Comparison of ENCODE assay signal across 14 cellular contexts in genomic region chr14:61433169-61433568, GRCh38.
DNase-seq lines count a peak whose midpoint lies in the region; ATAC-seq and TF ChIP-seq lines count a peak whose summit lies in the region.
"Had no signal": no experiment of that assay in that cellular context is flagged by ENCODE, and none has a peak within 500 bp of the region (broad histone marks: within the 10 kb centered on the region; RNA-seq: fewer than 3 reads in every experiment).

No MANE protein-coding gene starts in this region.

- in situ Hi-C loops in brain microvascular endothelial cell (cut with HindIII; ENCODE audit: low pct_ligation_motif_present, low sequenced_read_pairs): no loop called here

- H3K27me3 Mint-ChIP-seq in CD8-positive, alpha-beta memory T cell: peaks cover 0 to 2% of the 10 kb centered on the region in 2 donors
- no peaks in the 10 kb centered on the region for H3K27me3 Mint-ChIP-seq in natural killer cell (ENCODE audit: low read depth in 2 of 2)

- H3K36me3 ChIP-seq in SK-N-SH (replicated peaks in 1 of 2; ENCODE audit: control insufficient read depth in 1 of 2, insufficient read depth in 2 of 2, low read length in 1 of 2) (no peaks in the 10 kb centered on the region), brain microvascular endothelial cell (replicated peaks) (no peaks in the 10 kb centered on the region), OCI-LY7 (ENCODE audit: insufficient read depth, low read length) (no peaks in the 10 kb centered on the region)
- peaks cover 6% of the 10 kb centered on the region for H3K36me3 ChIP-seq in CD8-positive, alpha-beta memory T cell (ENCODE audit: insufficient read depth, low read length)
- H3K36me3 ChIP-seq: Peyer's patch had no signal

- H4K20me1 ChIP-seq in SK-N-SH (ENCODE audit: insufficient read depth) (no peaks in the 10 kb centered on the region), OCI-LY7 (ENCODE audit: insufficient read depth, low read length) (no peaks in the 10 kb centered on the region)

- CTCF ChIA-PET in SK-N-SH (lab: Yijun Ruan, JAX): interaction anchor here (0.7 to 1.3 kb wide), 3 partner anchors 57 to 404 kb away, joined by 3 to 4 read pairs (median 3); no protein-coding TSS in a partner anchor
- CTCF ChIA-PET in CD8-positive, alpha-beta memory T cell (lab: Charles Lee): interaction anchor here (1.1 to 2.8 kb wide), 5 partner anchors 12 to 111 kb away, joined by 3 to 8 read pairs (median 6); partner anchors contain the start of gene PRKCH
- CTCF ChIA-PET in OCI-LY7 (lab: Charles Lee; ENCODE audit: unreplicated experiment): no interaction called here

- H3K27me3 ChIP-seq in SK-N-SH (ENCODE audit: insufficient read depth): no peaks in the 10 kb centered on the region
- no peaks in the 10 kb centered on the region for H3K27me3 ChIP-seq in CD8-positive, alpha-beta memory T cell (ENCODE audit: insufficient read depth, low read length, poor library complexity, severe bottlenecking)
- H3K27me3 ChIP-seq in brain microvascular endothelial cell (replicated peaks): no peaks in the 10 kb centered on the region
- H3K27me3 ChIP-seq: Peyer's patch had no signal

- H3K9me3 Mint-ChIP-seq in CD8-positive, alpha-beta memory T cell: peaks cover 0 to 6% (median 0%) of the 10 kb centered on the region in 5 donors
- H3K9me3 Mint-ChIP-seq in natural killer cell: no peaks in the 10 kb centered on the region

- H3K27ac Mint-ChIP-seq in CD8-positive, alpha-beta memory T cell: peak overlapping the region; percentile 17 to 96 (median 87)
- H3K27ac Mint-ChIP-seq in natural killer cell: no peak overlapping the region

- H2AFZ ChIP-seq in SK-N-SH (ENCODE audit: low read depth): peak overlapping the region; percentile 45; the same call in 1 of the 2 replicates
- no peak overlapping the region for H2AFZ ChIP-seq in OCI-LY7 (ENCODE audit: low read length)

- no peak overlapping the region for H3K4me3 ChIP-seq in SK-N-SH (ENCODE audit: low read depth in 2 of 2, low read length in 1 of 2)
- no peak overlapping the region for H3K4me3 ChIP-seq in CD8-positive, alpha-beta memory T cell (ENCODE audit: low read length)
- H3K4me3 ChIP-seq in brain microvascular endothelial cell (ENCODE audit: low read depth, low read length): no peak overlapping the region
- no peak overlapping the region for H3K4me3 ChIP-seq in OCI-LY7 (ENCODE audit: low read depth, low read length, poor library complexity, severe bottlenecking)
- H3K4me3 ChIP-seq: GM12878, Peyer's patch had no signal

- no peaks in the 10 kb centered on the region for H3K9me3 ChIP-seq in SK-N-SH
- H3K9me3 ChIP-seq in CD8-positive, alpha-beta memory T cell (ENCODE audit: low read length): no peaks in the 10 kb centered on the region
- no peaks in the 10 kb centered on the region for H3K9me3 ChIP-seq in OCI-LY7 (ENCODE audit: low read length)
- H3K9me3 ChIP-seq: Peyer's patch had no signal

- no peaks in the 10 kb centered on the region for H3F3A ChIP-seq in SK-N-SH (replicated peaks; ENCODE audit: insufficient read depth)

- DNase-seq in SK-N-SH (no peak), brain microvascular endothelial cell (no peak), natural killer cell (no peak), medulla oblongata (ENCODE audit: extremely low spot score) (no peak), SHP77 (lab: John Stamatoyannopoulos, UW) (no peak), OCI-LY7 (ENCODE audit: low spot score) (no peak)
- DNase-seq in CD8-positive, alpha-beta memory T cell: no peak
- DNase-seq: DMS79, NCI-H1105 treated with DMSO at 0.1 percent for 48 hours, Peyer's patch, trophoblast cell had no signal

- peaks cover 0 to 50% (median 12%) of the 10 kb centered on the region in 3 donors for H3K36me3 Mint-ChIP-seq in CD8-positive, alpha-beta memory T cell
- H3K36me3 Mint-ChIP-seq in natural killer cell: peaks cover 9% of the 10 kb centered on the region

- POLR2A ChIA-PET in SK-N-SH (lab: Yijun Ruan, JAX): no interaction called here
- POLR2A ChIA-PET in CD8-positive, alpha-beta memory T cell (lab: Charles Lee): interaction anchor here (0.6 to 1.3 kb wide), 7 partner anchors 8 to 310 kb away, joined by 3 to 8 read pairs (median 5); partner anchors contain the start of gene PRKCH
- POLR2A ChIA-PET in OCI-LY7 (lab: Charles Lee): interaction anchor here (0.5 to 0.9 kb wide), 5 partner anchors 34 to 1162 kb away, joined by 3 to 7 read pairs (median 4); no protein-coding TSS in a partner anchor

- TF ChIP-seq CTCF in SK-N-SH (IDR thresholded peaks at IDR 0.05) (no peak), brain microvascular endothelial cell (IDR thresholded peaks at IDR 0.05; ENCODE audit: low read depth, low read length, missing control alignments) (no peak), natural killer cell (IDR thresholded peaks at IDR 0.05) (no peak), OCI-LY7 (conservative IDR thresholded peaks at IDR 0.05; ENCODE audit: low read length) (no peak)

- no peaks in the 10 kb centered on the region for H3K9me2 ChIP-seq in SK-N-SH
- H3K9me2 ChIP-seq in OCI-LY7 (ENCODE audit: insufficient read depth, low read length): no peaks in the 10 kb centered on the region

- H3K4me1 ChIP-seq in SK-N-SH (ENCODE audit: control insufficient read depth in 1 of 2, insufficient read depth in 2 of 2, low read depth in 1 of 2, low read length in 1 of 2) (peaks cover 0 to 12% of the 10 kb centered on the region in 2 experiments; a peak in 1 of 4 replicates), OCI-LY7 (ENCODE audit: insufficient read depth, low read length, poor library complexity, severe bottlenecking) (no peaks in the 10 kb centered on the region)
- H3K4me1 ChIP-seq in CD8-positive, alpha-beta memory T cell (ENCODE audit: insufficient read depth, low read length): peaks cover 91% of the 10 kb centered on the region

- peak overlapping the region; percentile 29 to 71 (median 65) for H3K4me3 Mint-ChIP-seq in CD8-positive, alpha-beta memory T cell
- peak overlapping the region; percentile 79 for H3K4me3 Mint-ChIP-seq in natural killer cell

- no peak for TF ChIP-seq RAD21 in SK-N-SH (IDR thresholded peaks at IDR 0.05; ENCODE audit: low read length)

- BruUV-seq in OCI-LY7 (replicated peaks; lab: Mats Ljungman, UMichigan): no TSS peak

- WGBS in SK-N-SH (ENCODE audit: low lambda C conversion rate): 81% methylated on average over 1 of the region's 1 CpG

- no peak overlapping the region for H3K4me2 ChIP-seq in SK-N-SH
- no peak overlapping the region for H3K4me2 ChIP-seq in OCI-LY7 (ENCODE audit: low read length)

- H3K9ac ChIP-seq in SK-N-SH: no peak overlapping the region

- no peaks in the 10 kb centered on the region for H3K79me2 ChIP-seq in SK-N-SH (ENCODE audit: insufficient read depth)
- no peaks in the 10 kb centered on the region for H3K79me2 ChIP-seq in OCI-LY7 (ENCODE audit: insufficient read depth, low read depth, low read length)

- H3K27ac ChIP-seq in SK-N-SH (ENCODE audit: low read depth in 2 of 2, low read length in 1 of 2) (peak overlapping the region in 1 of 2 experiments; percentile 46; a peak in 2 of 4 replicates), brain microvascular endothelial cell (peak overlapping the region; percentile 26), OCI-LY7 (ENCODE audit: low read depth, low read length, poor library complexity, severe bottlenecking) (no peak overlapping the region)
- no peak overlapping the region for H3K27ac ChIP-seq in CD8-positive, alpha-beta memory T cell (ENCODE audit: low read depth, low read length)
- H3K27ac ChIP-seq: Peyer's patch had no signal

- peaks cover 95 to 99% (median 99%) of the 10 kb centered on the region in 3 donors for H3K4me1 Mint-ChIP-seq in CD8-positive, alpha-beta memory T cell
- peaks cover 93 to 98% of the 10 kb centered on the region in 2 donors for H3K4me1 Mint-ChIP-seq in natural killer cell

- intact Hi-C loops in natural killer cell (cut with micrococcal nuclease) (no loop called here), OCI-LY7 (cut with micrococcal nuclease; ENCODE audit: unreplicated experiment) (no loop called here)

- no peak for TF ChIP-seq EP300 in SK-N-SH (IDR thresholded peaks at IDR 0.05; ENCODE audit: borderline replicate concordance in 1 of 2, low read depth in 1 of 2, low read length in 1 of 2)

- ATAC-seq in SK-N-SH treated with all-trans-retinoic acid at 6 μM for 48 hours (no peak), natural killer cell (peak in 1 of 3 donors; percentile 36)
- ATAC-seq: GM12878, left lobe of liver had no signal

TF ChIP-seq in SK-N-SH, 30 proteins besides CTCF, POLR2A, EP300 and RAD21 (continues in another document):
- TF ChIP-seq PBX3 (IDR thresholded peaks at IDR 0.05) (no peak), RFX5 (IDR thresholded peaks at IDR 0.05; ENCODE audit: low read length) (no peak), GABPA (IDR thresholded peaks at IDR 0.05; ENCODE audit: low read depth) (no peak)

TF ChIP-seq in SK-N-SH treated with all-trans-retinoic acid at 6 μM for 48 hours, 23 proteins besides CTCF, POLR2A, EP300 and RAD21:
- TF ChIP-seq CSRNP3 (CRISPR knock-in tag; IDR thresholded peaks at IDR 0.05) (no peak), ZFP3 (CRISPR knock-in tag; IDR thresholded peaks at IDR 0.05) (no peak), ZNF70 (CRISPR knock-in tag; IDR thresholded peaks at IDR 0.05) (no peak), ISL1 (CRISPR knock-in tag; IDR thresholded peaks at IDR 0.05) (no peak), BACH2 (CRISPR knock-in tag; IDR thresholded peaks at IDR 0.05; ENCODE audit: borderline replicate concordance) (no peak), ZNF565 (CRISPR knock-in tag; conservative IDR thresholded peaks at IDR 0.05; ENCODE audit: low read depth) (no peak)

Comparison
In these comparisons a context has a peak if more than half of its experiments do, and no peak if none do; other contexts are left out.
1. H3K27ac Mint-ChIP-seq: peak in CD8-positive, alpha-beta memory T cell (8 of 8); none in natural killer cell (0 of 2).